ENCODE assay signal across 1 cellular context in genomic region chr1:201486158-201486557, GRCh38.
TF ChIP-seq lines count a peak whose summit lies in the region.

No MANE protein-coding gene starts in this region.

TF ChIP-seq in K562, 482 proteins besides CTCF, POLR2A, EP300 and RAD21 (continued from another document and continues in another):
- no peak for TF ChIP-seq ZNF655 (CRISPR knock-in tag; IDR thresholded peaks at IDR 0.05)
- TF ChIP-seq, protein P1, sequence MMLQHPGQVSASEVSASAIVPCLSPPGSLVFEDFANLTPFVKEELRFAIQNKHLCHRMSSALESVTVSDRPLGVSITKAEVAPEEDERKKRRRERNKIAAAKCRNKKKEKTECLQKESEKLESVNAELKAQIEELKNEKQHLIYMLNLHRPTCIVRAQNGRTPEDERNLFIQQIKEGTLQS (IDR thresholded peaks at IDR 0.05), result no peak
- TF ChIP-seq, protein P1 (CRISPR knock-in tag; conservative IDR thresholded peaks at IDR 0.05), result no peak
- TF ChIP-seq, protein P2, sequence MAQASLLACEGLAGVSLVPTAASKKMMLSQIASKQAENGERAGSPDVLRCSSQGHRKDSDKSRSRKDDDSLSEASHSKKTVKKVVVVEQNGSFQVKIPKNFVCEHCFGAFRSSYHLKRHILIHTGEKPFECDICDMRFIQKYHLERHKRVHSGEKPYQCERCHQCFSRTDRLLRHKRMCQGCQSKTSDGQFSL (CRISPR knock-in tag; IDR thresholded peaks at IDR 0.05), result no peak
- TF ChIP-seq, protein P2 (tag; IDR thresholded peaks at IDR 0.05), result no peak
- no peak for TF ChIP-seq PURB (CRISPR knock-in tag; IDR thresholded peaks at IDR 0.05; ENCODE audit: low read depth)
- TF ChIP-seq GABPA (tag; conservative IDR thresholded peaks at IDR 0.05; ENCODE audit: low read depth), result 0 out of 2 replicates have a peak, but pooled peaks have one; percentile 28
- TF ChIP-seq CTBP1 (IDR thresholded peaks at IDR 0.05; ENCODE audit: borderline replicate concordance), result peak; percentile 63; the same call in 1 of the 2 replicates
- no peak for TF ChIP-seq E2F4 (CRISPR knock-in tag; IDR thresholded peaks at IDR 0.05; ENCODE audit: low read depth)
- no peak for TF ChIP-seq SAP30 (IDR thresholded peaks at IDR 0.05; ENCODE audit: borderline replicate concordance, insufficient read depth, low read depth, low read length, poor library complexity, severe bottlenecking)
- TF ChIP-seq CHD2 (IDR thresholded peaks at IDR 0.05; ENCODE audit: low read depth, low read length), result no peak
- TF ChIP-seq ZC3H4 (CRISPR knock-in tag; IDR thresholded peaks at IDR 0.05; ENCODE audit: borderline replicate concordance), result no peak
- no peak for TF ChIP-seq RUNX1 (IDR thresholded peaks at IDR 0.05; ENCODE audit: low read depth)
- no peak for TF ChIP-seq ZNF444 (CRISPR knock-in tag; IDR thresholded peaks at IDR 0.05)
- no peak for TF ChIP-seq HLTF (IDR thresholded peaks at IDR 0.05)
- TF ChIP-seq, protein P3, sequence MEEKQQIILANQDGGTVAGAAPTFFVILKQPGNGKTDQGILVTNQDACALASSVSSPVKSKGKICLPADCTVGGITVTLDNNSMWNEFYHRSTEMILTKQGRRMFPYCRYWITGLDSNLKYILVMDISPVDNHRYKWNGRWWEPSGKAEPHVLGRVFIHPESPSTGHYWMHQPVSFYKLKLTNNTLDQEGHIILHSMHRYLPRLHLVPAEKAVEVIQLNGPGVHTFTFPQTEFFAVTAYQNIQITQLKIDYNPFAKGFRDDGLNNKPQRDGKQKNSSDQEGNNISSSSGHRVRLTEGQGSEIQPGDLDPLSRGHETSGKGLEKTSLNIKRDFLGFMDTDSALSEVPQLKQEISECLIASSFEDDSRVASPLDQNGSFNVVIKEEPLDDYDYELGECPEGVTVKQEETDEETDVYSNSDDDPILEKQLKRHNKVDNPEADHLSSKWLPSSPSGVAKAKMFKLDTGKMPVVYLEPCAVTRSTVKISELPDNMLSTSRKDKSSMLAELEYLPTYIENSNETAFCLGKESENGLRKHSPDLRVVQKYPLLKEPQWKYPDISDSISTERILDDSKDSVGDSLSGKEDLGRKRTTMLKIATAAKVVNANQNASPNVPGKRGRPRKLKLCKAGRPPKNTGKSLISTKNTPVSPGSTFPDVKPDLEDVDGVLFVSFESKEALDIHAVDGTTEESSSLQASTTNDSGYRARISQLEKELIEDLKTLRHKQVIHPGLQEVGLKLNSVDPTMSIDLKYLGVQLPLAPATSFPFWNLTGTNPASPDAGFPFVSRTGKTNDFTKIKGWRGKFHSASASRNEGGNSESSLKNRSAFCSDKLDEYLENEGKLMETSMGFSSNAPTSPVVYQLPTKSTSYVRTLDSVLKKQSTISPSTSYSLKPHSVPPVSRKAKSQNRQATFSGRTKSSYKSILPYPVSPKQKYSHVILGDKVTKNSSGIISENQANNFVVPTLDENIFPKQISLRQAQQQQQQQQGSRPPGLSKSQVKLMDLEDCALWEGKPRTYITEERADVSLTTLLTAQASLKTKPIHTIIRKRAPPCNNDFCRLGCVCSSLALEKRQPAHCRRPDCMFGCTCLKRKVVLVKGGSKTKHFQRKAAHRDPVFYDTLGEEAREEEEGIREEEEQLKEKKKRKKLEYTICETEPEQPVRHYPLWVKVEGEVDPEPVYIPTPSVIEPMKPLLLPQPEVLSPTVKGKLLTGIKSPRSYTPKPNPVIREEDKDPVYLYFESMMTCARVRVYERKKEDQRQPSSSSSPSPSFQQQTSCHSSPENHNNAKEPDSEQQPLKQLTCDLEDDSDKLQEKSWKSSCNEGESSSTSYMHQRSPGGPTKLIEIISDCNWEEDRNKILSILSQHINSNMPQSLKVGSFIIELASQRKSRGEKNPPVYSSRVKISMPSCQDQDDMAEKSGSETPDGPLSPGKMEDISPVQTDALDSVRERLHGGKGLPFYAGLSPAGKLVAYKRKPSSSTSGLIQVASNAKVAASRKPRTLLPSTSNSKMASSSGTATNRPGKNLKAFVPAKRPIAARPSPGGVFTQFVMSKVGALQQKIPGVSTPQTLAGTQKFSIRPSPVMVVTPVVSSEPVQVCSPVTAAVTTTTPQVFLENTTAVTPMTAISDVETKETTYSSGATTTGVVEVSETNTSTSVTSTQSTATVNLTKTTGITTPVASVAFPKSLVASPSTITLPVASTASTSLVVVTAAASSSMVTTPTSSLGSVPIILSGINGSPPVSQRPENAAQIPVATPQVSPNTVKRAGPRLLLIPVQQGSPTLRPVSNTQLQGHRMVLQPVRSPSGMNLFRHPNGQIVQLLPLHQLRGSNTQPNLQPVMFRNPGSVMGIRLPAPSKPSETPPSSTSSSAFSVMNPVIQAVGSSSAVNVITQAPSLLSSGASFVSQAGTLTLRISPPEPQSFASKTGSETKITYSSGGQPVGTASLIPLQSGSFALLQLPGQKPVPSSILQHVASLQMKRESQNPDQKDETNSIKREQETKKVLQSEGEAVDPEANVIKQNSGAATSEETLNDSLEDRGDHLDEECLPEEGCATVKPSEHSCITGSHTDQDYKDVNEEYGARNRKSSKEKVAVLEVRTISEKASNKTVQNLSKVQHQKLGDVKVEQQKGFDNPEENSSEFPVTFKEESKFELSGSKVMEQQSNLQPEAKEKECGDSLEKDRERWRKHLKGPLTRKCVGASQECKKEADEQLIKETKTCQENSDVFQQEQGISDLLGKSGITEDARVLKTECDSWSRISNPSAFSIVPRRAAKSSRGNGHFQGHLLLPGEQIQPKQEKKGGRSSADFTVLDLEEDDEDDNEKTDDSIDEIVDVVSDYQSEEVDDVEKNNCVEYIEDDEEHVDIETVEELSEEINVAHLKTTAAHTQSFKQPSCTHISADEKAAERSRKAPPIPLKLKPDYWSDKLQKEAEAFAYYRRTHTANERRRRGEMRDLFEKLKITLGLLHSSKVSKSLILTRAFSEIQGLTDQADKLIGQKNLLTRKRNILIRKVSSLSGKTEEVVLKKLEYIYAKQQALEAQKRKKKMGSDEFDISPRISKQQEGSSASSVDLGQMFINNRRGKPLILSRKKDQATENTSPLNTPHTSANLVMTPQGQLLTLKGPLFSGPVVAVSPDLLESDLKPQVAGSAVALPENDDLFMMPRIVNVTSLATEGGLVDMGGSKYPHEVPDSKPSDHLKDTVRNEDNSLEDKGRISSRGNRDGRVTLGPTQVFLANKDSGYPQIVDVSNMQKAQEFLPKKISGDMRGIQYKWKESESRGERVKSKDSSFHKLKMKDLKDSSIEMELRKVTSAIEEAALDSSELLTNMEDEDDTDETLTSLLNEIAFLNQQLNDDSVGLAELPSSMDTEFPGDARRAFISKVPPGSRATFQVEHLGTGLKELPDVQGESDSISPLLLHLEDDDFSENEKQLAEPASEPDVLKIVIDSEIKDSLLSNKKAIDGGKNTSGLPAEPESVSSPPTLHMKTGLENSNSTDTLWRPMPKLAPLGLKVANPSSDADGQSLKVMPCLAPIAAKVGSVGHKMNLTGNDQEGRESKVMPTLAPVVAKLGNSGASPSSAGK (IDR thresholded peaks at IDR 0.05), result no peak
- TF ChIP-seq MAFK (IDR thresholded peaks at IDR 0.05; ENCODE audit: low read length), result 0 out of 2 replicates have a peak, but pooled peaks have one; percentile 21
- TF ChIP-seq, protein P4, sequence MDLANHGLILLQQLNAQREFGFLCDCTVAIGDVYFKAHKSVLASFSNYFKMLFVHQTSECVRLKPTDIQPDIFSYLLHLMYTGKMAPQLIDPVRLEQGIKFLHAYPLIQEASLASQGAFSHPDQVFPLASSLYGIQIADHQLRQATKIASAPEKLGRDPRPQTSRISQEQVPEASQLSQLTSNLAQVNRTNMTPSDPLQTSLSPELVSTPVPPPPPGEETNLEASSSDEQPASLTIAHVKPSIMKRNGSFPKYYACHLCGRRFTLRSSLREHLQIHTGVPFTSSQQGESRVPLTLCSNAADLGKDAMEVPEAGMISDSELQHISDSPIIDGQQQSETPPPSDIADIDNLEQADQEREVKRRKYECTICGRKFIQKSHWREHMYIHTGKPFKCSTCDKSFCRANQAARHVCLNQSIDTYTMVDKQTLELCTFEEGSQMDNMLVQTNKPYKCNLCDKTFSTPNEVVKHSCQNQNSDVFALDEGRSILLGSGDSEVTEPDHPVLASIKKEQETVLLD (IDR thresholded peaks at IDR 0.05), result no peak
- no peak for TF ChIP-seq SMAD1 (IDR thresholded peaks at IDR 0.05; ENCODE audit: low read depth, low read length, partially characterized antibody)
- TF ChIP-seq TAL1 (IDR thresholded peaks at IDR 0.05), result peak; percentile 32; the same call in 1 of the 2 replicates
- no peak for TF ChIP-seq ZNF764 (CRISPR knock-in tag; IDR thresholded peaks at IDR 0.05; ENCODE audit: low read depth)
- no peak for TF ChIP-seq HDAC3 (IDR thresholded peaks at IDR 0.05; ENCODE audit: borderline replicate concordance, partially characterized antibody)
- TF ChIP-seq CCAR2 (IDR thresholded peaks at IDR 0.05; ENCODE audit: low read depth, low read length), result no peak
- no peak for TF ChIP-seq ZNF445 (CRISPR knock-in tag; IDR thresholded peaks at IDR 0.05; ENCODE audit: low read depth)
- TF ChIP-seq, protein P5, sequence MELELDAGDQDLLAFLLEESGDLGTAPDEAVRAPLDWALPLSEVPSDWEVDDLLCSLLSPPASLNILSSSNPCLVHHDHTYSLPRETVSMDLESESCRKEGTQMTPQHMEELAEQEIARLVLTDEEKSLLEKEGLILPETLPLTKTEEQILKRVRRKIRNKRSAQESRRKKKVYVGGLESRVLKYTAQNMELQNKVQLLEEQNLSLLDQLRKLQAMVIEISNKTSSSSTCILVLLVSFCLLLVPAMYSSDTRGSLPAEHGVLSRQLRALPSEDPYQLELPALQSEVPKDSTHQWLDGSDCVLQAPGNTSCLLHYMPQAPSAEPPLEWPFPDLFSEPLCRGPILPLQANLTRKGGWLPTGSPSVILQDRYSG (tag; conservative IDR thresholded peaks at IDR 0.05; ENCODE audit: low read depth), result no peak
- peak; percentile 52; the same call in 1 of the 2 replicates for TF ChIP-seq RREB1 (CRISPR knock-in tag; IDR thresholded peaks at IDR 0.05)
- TF ChIP-seq HNRNPK (IDR thresholded peaks at IDR 0.05; ENCODE audit: low read depth, low read length, poor library complexity, severe bottlenecking), result no peak
- TF ChIP-seq PML (IDR thresholded peaks at IDR 0.05; ENCODE audit: low read length), result no peak
